ENCODE assay signal across 22 cellular contexts in genomic region chr22:43820671-43821305, GRCh38. TPM values are rescaled to one million over a fixed set of nuclear protein-coding genes. Genes with fewer than 3 reads are reported as not detected.
DNase-seq lines count a peak whose midpoint lies in the region; ATAC-seq, FAIRE-seq and TF ChIP-seq lines count a peak whose summit lies in the region.
"Had no signal": no experiment of that assay in that cellular context is flagged by ENCODE, and none has a peak within 500 bp of the region (broad histone marks: within the 10 kb centered on the region; RNA-seq: fewer than 3 reads in every experiment).

No MANE protein-coding gene starts in this region.

- peaks cover 15% of the 10 kb centered on the region for H3K4me1 Mint-ChIP-seq in type B pancreatic cell (ENCODE audit: unreplicated experiment)
- no peaks in the 10 kb centered on the region for H3K4me1 Mint-ChIP-seq in CD8-positive, alpha-beta T cell (ENCODE audit: low read depth)

- no peaks in the 10 kb centered on the region for H3K9me3 Mint-ChIP-seq in type B pancreatic cell
- no peaks in the 10 kb centered on the region for H3K9me3 Mint-ChIP-seq in CD8-positive, alpha-beta T cell

- no peaks in the 10 kb centered on the region for H3K36me3 Mint-ChIP-seq in type B pancreatic cell
- no peaks in the 10 kb centered on the region for H3K36me3 Mint-ChIP-seq in CD8-positive, alpha-beta T cell
- H3K36me3 Mint-ChIP-seq: activated naive CD8-positive, alpha-beta T cell had no signal

- POLR2A ChIA-PET in CD8-positive, alpha-beta T cell (lab: Charles Lee), result no interaction called here

- H3K27me3 Mint-ChIP-seq in type B pancreatic cell, result no peaks in the 10 kb centered on the region
- peaks cover 32% of the 10 kb centered on the region for H3K27me3 Mint-ChIP-seq in CD8-positive, alpha-beta T cell (ENCODE audit: low read depth)

- peaks cover 11% of the 10 kb centered on the region in 2 donors for H3K4me1 ChIP-seq in kidney (ENCODE audit: control insufficient read depth in 1 of 2, insufficient read depth in 1 of 2, low read depth in 1 of 2, low read length in 2 of 2)
- H3K4me1 ChIP-seq in CD8-positive, alpha-beta T cell (ENCODE audit: insufficient read depth, low read length), result no peaks in the 10 kb centered on the region
- H3K4me1 ChIP-seq: esophagus muscularis mucosa, uterus had no signal

- CTCF ChIA-PET in CD8-positive, alpha-beta T cell (lab: Charles Lee), result no interaction called here

- no peak overlapping the region for H3K9ac ChIP-seq in kidney (ENCODE audit: low read length in 2 of 2)

- no peak for ATAC-seq in left cardiac atrium
- ATAC-seq in CD8-positive, alpha-beta T cell, result no peak
- ATAC-seq: K562, left ventricle myocardium superior, pancreas had no signal

- TF ChIP-seq CTCF in kidney (IDR thresholded peaks at IDR 0.05; ENCODE audit: borderline replicate concordance, extremely low read depth, insufficient read depth) (no peak), type B pancreatic cell (conservative IDR thresholded peaks at IDR 0.05) (no peak)
- no peak for TF ChIP-seq CTCF in CD8-positive, alpha-beta T cell (IDR thresholded peaks at IDR 0.05)

- no peaks in the 10 kb centered on the region for H3K36me3 ChIP-seq in kidney (ENCODE audit: control insufficient read depth in 1 of 2, insufficient read depth in 2 of 2, low read length in 2 of 2)
- H3K36me3 ChIP-seq in CD8-positive, alpha-beta T cell (ENCODE audit: insufficient read depth, low read length), result no peaks in the 10 kb centered on the region
- H3K36me3 ChIP-seq: esophagus muscularis mucosa, pancreas, uterus had no signal

- H3K4me3 ChIP-seq in kidney (ENCODE audit: low read length in 2 of 2), result no peak overlapping the region
- no peak overlapping the region for H3K4me3 ChIP-seq in CD8-positive, alpha-beta T cell (ENCODE audit: low read depth, low read length)
- H3K4me3 ChIP-seq: esophagus muscularis mucosa, K562, pancreas, uterus had no signal

- H3K9me3 ChIP-seq in kidney (ENCODE audit: control insufficient read depth in 1 of 2, low read length in 2 of 2), result no peaks in the 10 kb centered on the region
- no peaks in the 10 kb centered on the region for H3K9me3 ChIP-seq in CD8-positive, alpha-beta T cell (ENCODE audit: low read length)
- H3K9me3 ChIP-seq: esophagus muscularis mucosa, pancreas, uterus had no signal

- H3K4me3 Mint-ChIP-seq in type B pancreatic cell, result no peak overlapping the region
- no peak overlapping the region for H3K4me3 Mint-ChIP-seq in CD8-positive, alpha-beta T cell
- H3K4me3 Mint-ChIP-seq: activated naive CD8-positive, alpha-beta T cell had no signal

- intact Hi-C loops in cardiac septum (cut with DNase I), result loop anchor here (10.0 kb wide), 1 partner anchor 436 kb away; no protein-coding TSS in a partner anchor
- intact Hi-C loops in left cardiac atrium (cut with DNase I), result no loop called here
- intact Hi-C loops in kidney (cut with DNase I), result no loop called here
- intact Hi-C loops in CD8-positive, alpha-beta T cell (cut with DNase I, micrococcal nuclease), result no loop called here

- FAIRE-seq in kidney (lab: Jason Lieb, UNC), result no peak
- FAIRE-seq: bronchial epithelial cell, K562, pancreas had no signal

- peak; percentile 50 for DNase-seq in cardiac septum (ENCODE audit: low spot score)
- no peak for DNase-seq in left cardiac atrium
- DNase-seq in NCI-H69 (lab: John Stamatoyannopoulos, UW), result peak; percentile 77
- peak; percentile 30 for DNase-seq in kidney
- peak; percentile 47 for DNase-seq in type B pancreatic cell (ENCODE audit: extremely low spot score, unreplicated experiment)
- DNase-seq in CD8-positive, alpha-beta T cell, result no peak
- DNase-seq in NCI-H446 treated with DMSO at 0.1 percent for 48 hours (lab: John Stamatoyannopoulos, UW), result no peak
- DNase-seq in caudate nucleus (lab: John Stamatoyannopoulos, UW), result no peak
- DNase-seq: activated CD4-positive, alpha-beta T cell treated with anti-CD3 and anti-CD28 coated beads, Interleukin-2, amount 50 U/mL, for 48 hours; activated T-cell treated with anti-CD3 and anti-CD28 coated beads, Interleukin-2, amount 50 U/mL, for 48 hours; effector CD4-positive, alpha-beta T cell; left ventricle myocardium superior; NCI-H2171; SHP77; uterus had no signal

- no peak overlapping the region for H3K27ac Mint-ChIP-seq in type B pancreatic cell
- H3K27ac Mint-ChIP-seq in CD8-positive, alpha-beta T cell, result no peak overlapping the region
- H3K27ac Mint-ChIP-seq: activated naive CD8-positive, alpha-beta T cell had no signal

- H3K27ac ChIP-seq in kidney (ENCODE audit: low read depth in 2 of 2, low read length in 2 of 2), result no peak overlapping the region
- H3K27ac ChIP-seq in CD8-positive, alpha-beta T cell (ENCODE audit: low read depth, low read length), result no peak overlapping the region
- no peak overlapping the region for H3K27ac ChIP-seq in caudate nucleus (ENCODE audit: low read depth, low read length)
- H3K27ac ChIP-seq: esophagus muscularis mucosa, pancreas, uterus, VCaP had no signal

- H3K27me3 ChIP-seq in CD8-positive, alpha-beta T cell (ENCODE audit: insufficient read depth, low read length), result no peaks in the 10 kb centered on the region
- H3K27me3 ChIP-seq: pancreas, uterus had no signal

RNA-seq across cellular contexts. Expression of gene EFCAB6, which starts 8.7 kb away (rescaled TPM):
- 1.3 TPM for total RNA-seq in cardiac septum
- 1 to 10 TPM; 1.7 to 1.8 TPM for total RNA-seq in left cardiac atrium
- total RNA-seq in kidney, result 11.8 TPM
- polyA plus RNA-seq in kidney (ENCODE audit: insufficient read depth, low read depth, low replicate concordance), result 1.5 TPM
- total RNA-seq in type B pancreatic cell (ENCODE audit: low replicate concordance), result 4.2 and 5.3 TPM in 2 replicates
- total RNA-seq in CD8-positive, alpha-beta T cell, result under 1 TPM in 1 of 2 experiments, not detected in 1; 0.22 TPM
- total RNA-seq: K562; T-helper 1 cell treated with Interleukin-12 subunit alpha and Interleukin-12 subunit beta and Interleukin-4 antibody, amounts not matched to agents 30 ng/mL and 1 ng/mL, for 36 hours had no signal

RNA-seq across cellular contexts. Expression of gene SULT4A1, which starts 41.5 kb away (rescaled TPM):
- total RNA-seq in cardiac septum, result 0.13 TPM
- total RNA-seq in left cardiac atrium, result under 1 TPM; 0.29 to 0.63 TPM
- total RNA-seq in kidney, result 0.57 TPM
- 0.52 TPM for polyA plus RNA-seq in kidney (ENCODE audit: insufficient read depth, low read depth, low replicate concordance)
- 7.5 and 10.8 TPM in 2 replicates for total RNA-seq in type B pancreatic cell (ENCODE audit: low replicate concordance)
- total RNA-seq in CD8-positive, alpha-beta T cell, result not detected
- total RNA-seq: T-helper 1 cell treated with Interleukin-12 subunit alpha and Interleukin-12 subunit beta and Interleukin-4 antibody, amounts not matched to agents 30 ng/mL and 1 ng/mL, for 36 hours had no signal

Comparison
In these comparisons a context has a peak if more than half of its experiments do, and no peak if none do; other contexts are left out.
1. DNase-seq: peak in cardiac septum (single experiment), NCI-H69 (single experiment), kidney (single experiment) and type B pancreatic cell (single experiment); none in left cardiac atrium (single experiment), CD8-positive, alpha-beta T cell (0 of 7), NCI-H446 treated with DMSO at 0.1 percent for 48 hours (single experiment) and caudate nucleus (0 of 61).